In the genomic region with DNA sequence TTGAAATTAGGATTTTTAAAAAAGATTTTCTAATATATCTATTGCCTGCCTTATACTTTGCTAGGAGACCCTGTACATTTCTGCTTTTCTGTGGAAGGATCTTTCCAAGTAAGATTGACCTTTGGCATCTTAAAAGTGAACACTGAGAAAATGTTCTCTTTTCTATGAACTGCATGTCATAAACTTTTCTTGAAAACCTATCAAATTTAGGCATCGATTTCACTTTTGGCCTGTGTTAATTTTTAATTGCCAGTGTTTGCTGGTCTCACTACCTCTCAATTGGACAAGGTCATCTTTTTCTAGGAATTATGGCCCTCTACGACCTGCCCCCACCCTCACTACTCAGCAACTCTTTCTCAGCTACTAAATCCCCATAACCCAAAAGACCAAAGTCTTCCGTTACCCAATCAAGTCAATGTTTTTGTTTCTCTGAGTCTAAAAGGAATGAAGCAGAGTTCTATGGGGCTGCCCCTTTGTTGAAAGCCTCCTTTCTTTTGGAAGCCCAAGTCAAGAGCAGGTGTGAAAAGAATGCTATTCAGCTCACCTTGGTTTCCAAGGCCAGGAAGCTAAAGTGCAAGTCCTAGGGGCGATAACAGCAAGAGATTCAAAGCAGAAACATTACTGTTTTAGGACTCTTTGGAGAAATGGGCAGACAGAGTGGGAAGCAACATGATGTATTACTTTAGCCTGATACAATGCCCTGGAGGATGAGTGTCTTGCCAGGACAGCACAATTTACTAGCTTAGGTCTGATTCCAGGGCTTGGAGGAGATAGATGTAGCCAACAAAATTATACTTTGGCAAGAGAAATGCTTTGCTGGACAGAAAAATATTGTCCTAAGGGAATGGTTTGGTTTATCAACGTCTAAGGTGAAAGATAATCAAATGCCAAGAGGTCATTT, we compare ENCODE assay signal across 18 cellular contexts.
"Had no signal": no experiment of that assay in that cellular context is flagged by ENCODE, and none has a peak within 500 bp of the region (broad histone marks: within the 10 kb centered on the region; RNA-seq: fewer than 3 reads in every experiment).

No MANE protein-coding gene starts in this region.

- H3K36me3 ChIP-seq: breast epithelium, suprapubic skin, transverse colon had no signal

- H3K27ac ChIP-seq: transverse colon had no signal

- H3K4me3 ChIP-seq: breast epithelium, lung, suprapubic skin, transverse colon had no signal

- H3K9me3 ChIP-seq: breast epithelium, suprapubic skin, transverse colon had no signal

- H3K4me1 ChIP-seq: breast epithelium had no signal

- ATAC-seq: activated CD4-positive, CD25-positive, alpha-beta regulatory T cell treated with anti-CD3 and anti-CD28 coated beads, Interleukin-2, amount 50 U/mL, for 24 hours; activated T-cell treated with anti-CD3 and anti-CD28 coated beads, Interleukin-2, amount 50 U/mL, for 4 hours; natural killer cell treated with Interleukin-12 subunit alpha and Interleukin-12 subunit beta and Interleukin-15 and Interleukin-18, amount 100 ng/mL, for 72 hours had no signal

- H3K27me3 ChIP-seq: breast epithelium, suprapubic skin, transverse colon had no signal

- DNase-seq: activated CD4-positive, alpha-beta T cell treated with anti-CD3 and anti-CD28 coated beads, Interleukin-2, amount 50 U/mL, for 1 hour; activated CD8-positive, alpha-beta memory T cell treated with anti-CD3 and anti-CD28 coated beads, Interleukin-2, amount 50 U/mL, for 4 hours; activated naive CD4-positive, alpha-beta T cell treated with anti-CD3 and anti-CD28 coated beads, Interleukin-2, amount 50 U/mL, for 16 hours; activated T-cell treated with anti-CD3 and anti-CD28 coated beads, Interleukin-2, amount 50 U/mL, for 4 hours; cerebellar nuclear complex; cortex of kidney; occipital lobe; posterior cingulate gyrus; retina; small intestine; stimulated activated CD4-positive, alpha-beta T cell treated with anti-CD3 and anti-CD28 coated beads, Interleukin-15, amount 100 ng/mL, for 24 hours; stimulated activated CD4-positive, alpha-beta T cell treated with anti-CD3 and anti-CD28 coated beads, Interleukin-2, amount 100 ng/mL, for 48 hours; transverse colon had no signal
